In the genomic region with DNA sequence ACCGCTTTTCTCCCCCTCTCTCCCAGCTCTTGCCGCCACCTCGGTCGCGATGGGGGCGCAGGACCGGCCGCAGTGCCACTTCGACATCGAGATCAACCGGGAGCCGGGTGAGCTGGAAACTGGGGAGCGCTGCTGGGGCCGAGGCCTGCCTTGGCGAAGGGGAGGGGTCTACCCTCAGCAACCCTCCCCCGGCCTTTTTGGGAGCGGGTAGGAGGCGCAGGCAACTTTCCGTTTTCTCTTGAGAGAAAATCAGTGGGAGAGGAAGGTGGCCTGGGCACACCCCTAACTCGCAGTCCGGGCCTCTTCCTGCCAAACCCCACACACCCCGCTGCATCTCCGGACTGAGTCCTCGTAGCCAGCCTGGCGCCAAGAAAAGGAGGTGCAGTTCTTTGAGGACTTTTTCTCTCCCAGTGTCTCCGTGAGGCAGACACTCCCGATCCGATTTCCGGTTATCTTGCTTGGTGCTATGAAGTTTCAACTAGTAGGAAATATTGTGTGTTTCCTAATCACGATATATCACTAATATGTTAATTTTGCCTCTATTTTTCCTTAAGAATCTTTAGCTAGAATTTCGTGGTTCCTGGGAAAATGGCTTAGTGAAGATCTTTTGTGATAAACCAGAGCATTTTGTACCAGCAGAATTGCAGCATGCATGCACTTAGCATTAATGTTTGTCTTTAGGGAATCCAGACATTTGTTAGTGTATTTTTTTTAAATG, we compare ENCODE assay signal across 1 cellular context.
TF ChIP-seq lines count a peak whose summit lies in the region.

No MANE protein-coding gene starts in this region.

TF ChIP-seq in K562, 482 proteins besides CTCF, POLR2A, EP300 and RAD21 (continued from another document):
- TF ChIP-seq, protein P1, sequence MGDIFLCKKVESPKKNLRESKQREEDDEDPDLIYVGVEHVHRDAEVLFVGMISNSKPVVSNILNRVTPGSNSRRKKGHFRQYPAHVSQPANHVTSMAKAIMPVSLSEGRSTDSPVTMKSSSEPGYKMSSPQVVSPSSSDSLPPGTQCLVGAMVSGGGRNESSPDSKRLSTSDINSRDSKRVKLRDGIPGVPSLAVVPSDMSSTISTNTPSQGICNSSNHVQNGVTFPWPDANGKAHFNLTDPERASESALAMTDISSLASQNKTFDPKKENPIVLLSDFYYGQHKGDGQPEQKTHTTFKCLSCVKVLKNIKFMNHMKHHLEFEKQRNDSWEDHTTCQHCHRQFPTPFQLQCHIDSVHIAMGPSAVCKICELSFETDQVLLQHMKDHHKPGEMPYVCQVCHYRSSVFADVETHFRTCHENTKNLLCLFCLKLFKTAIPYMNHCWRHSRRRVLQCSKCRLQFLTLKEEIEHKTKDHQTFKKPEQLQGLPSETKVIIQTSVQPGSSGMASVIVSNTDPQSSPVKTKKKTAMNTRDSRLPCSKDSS (IDR thresholded peaks at IDR 0.05; ENCODE audit: low read depth, partially characterized antibody), result no peak
- TF ChIP-seq MBD2 (IDR thresholded peaks at IDR 0.05; ENCODE audit: borderline replicate concordance, low read depth) (no peak), ARID4B (CRISPR knock-in tag; IDR thresholded peaks at IDR 0.05) (0 out of 2 replicates have a peak, but pooled peaks have one; percentile 36), HDAC8 (tag; IDR thresholded peaks at IDR 0.05) (no peak), ETS2 (tag; IDR thresholded peaks at IDR 0.05; ENCODE audit: borderline replicate concordance, poor library complexity, severe bottlenecking) (no peak), ETV6 (IDR thresholded peaks at IDR 0.05; ENCODE audit: borderline replicate concordance in 1 of 2, low read depth in 2 of 2, low read length in 1 of 2) (no peak), ETV6 (CRISPR knock-in tag; IDR thresholded peaks at IDR 0.05; ENCODE audit: borderline replicate concordance) (no peak), FOSL1 (tag; conservative IDR thresholded peaks at IDR 0.05) (peak; percentile 40; the same call in 1 of the 2 replicates), SMARCA4 (IDR thresholded peaks at IDR 0.05) (peak; percentile 59), CBFA2T3 (IDR thresholded peaks at IDR 0.05) (no peak), ETV1 (tag; conservative IDR thresholded peaks at IDR 0.05; ENCODE audit: low read depth) (peak; percentile 54), PHB (CRISPR knock-in tag; IDR thresholded peaks at IDR 0.05) (no peak), MCM7 (IDR thresholded peaks at IDR 0.05) (no peak), LARP7 (IDR thresholded peaks at IDR 0.05) (no peak), LCOR (CRISPR knock-in tag; IDR thresholded peaks at IDR 0.05) (0 out of 2 replicates have a peak, but pooled peaks have one; percentile 23), RB1 (IDR thresholded peaks at IDR 0.05; ENCODE audit: low read depth) (no peak), SRSF9 (IDR thresholded peaks at IDR 0.05; ENCODE audit: borderline replicate concordance, low read depth, low read length) (no peak), ZC3H8 (IDR thresholded peaks at IDR 0.05) (0 out of 2 replicates have a peak, but pooled peaks have one; percentile 35), USF1 (CRISPR knock-in tag; IDR thresholded peaks at IDR 0.05) (no peak), SUPT5H (IDR thresholded peaks at IDR 0.05) (peak; percentile 42; the same call in 1 of the 2 replicates), NKRF (IDR thresholded peaks at IDR 0.05; ENCODE audit: borderline replicate concordance) (peak; percentile 60; the same call in 1 of the 2 replicates)
- TF ChIP-seq, protein P2, sequence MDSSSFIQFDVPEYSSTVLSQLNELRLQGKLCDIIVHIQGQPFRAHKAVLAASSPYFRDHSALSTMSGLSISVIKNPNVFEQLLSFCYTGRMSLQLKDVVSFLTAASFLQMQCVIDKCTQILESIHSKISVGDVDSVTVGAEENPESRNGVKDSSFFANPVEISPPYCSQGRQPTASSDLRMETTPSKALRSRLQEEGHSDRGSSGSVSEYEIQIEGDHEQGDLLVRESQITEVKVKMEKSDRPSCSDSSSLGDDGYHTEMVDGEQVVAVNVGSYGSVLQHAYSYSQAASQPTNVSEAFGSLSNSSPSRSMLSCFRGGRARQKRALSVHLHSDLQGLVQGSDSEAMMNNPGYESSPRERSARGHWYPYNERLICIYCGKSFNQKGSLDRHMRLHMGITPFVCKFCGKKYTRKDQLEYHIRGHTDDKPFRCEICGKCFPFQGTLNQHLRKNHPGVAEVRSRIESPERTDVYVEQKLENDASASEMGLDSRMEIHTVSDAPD (CRISPR knock-in tag; IDR thresholded peaks at IDR 0.05), result no peak
- TF ChIP-seq, protein P3, sequence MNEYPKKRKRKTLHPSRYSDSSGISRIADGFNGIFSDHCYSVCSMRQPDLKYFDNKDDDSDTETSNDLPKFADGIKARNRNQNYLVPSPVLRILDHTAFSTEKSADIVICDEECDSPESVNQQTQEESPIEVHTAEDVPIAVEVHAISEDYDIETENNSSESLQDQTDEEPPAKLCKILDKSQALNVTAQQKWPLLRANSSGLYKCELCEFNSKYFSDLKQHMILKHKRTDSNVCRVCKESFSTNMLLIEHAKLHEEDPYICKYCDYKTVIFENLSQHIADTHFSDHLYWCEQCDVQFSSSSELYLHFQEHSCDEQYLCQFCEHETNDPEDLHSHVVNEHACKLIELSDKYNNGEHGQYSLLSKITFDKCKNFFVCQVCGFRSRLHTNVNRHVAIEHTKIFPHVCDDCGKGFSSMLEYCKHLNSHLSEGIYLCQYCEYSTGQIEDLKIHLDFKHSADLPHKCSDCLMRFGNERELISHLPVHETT (CRISPR knock-in tag; conservative IDR thresholded peaks at IDR 0.05 in 1 of 2, IDR thresholded peaks at IDR 0.05 in 1 of 2), result peak in 1 of 2 experiments; percentile 41; a peak in 1 of 4 replicates
